In genomic region chr10:12960431-12960898, GRCh38 we compare ENCODE assay signal across 14 cellular contexts. TPM values are rescaled to one million over a fixed set of nuclear protein-coding genes. Genes with fewer than 3 reads are reported as not detected.
DNase-seq lines count a peak whose midpoint lies in the region; ATAC-seq and TF ChIP-seq lines count a peak whose summit lies in the region.
"Had no signal": no experiment of that assay in that cellular context is flagged by ENCODE, and none has a peak within 500 bp of the region (broad histone marks: within the 10 kb centered on the region; RNA-seq: fewer than 3 reads in every experiment).

No MANE protein-coding gene starts in this region.

- H3K4me1 Mint-ChIP-seq in nephron, result peaks cover 49% of the 10 kb centered on the region
- H3K4me1 Mint-ChIP-seq in naive thymus-derived CD8-positive, alpha-beta T cell, result no peaks in the 10 kb centered on the region

- H3K4me3 ChIP-seq in body of pancreas (no peak overlapping the region), transverse colon (peak overlapping the region in 1 of 4 donors; percentile 22), OCI-LY7 (ENCODE audit: low read depth, low read length, poor library complexity, severe bottlenecking) (no peak overlapping the region)

- H2AFZ ChIP-seq in OCI-LY7 (ENCODE audit: low read length), result no peak overlapping the region

- no peaks in the 10 kb centered on the region for H4K20me1 ChIP-seq in OCI-LY7 (ENCODE audit: insufficient read depth, low read length)

- H3K4me3 Mint-ChIP-seq in nephron, result peak overlapping the region in 2 of 3 experiments; percentile 38 to 42
- H3K4me3 Mint-ChIP-seq in naive thymus-derived CD8-positive, alpha-beta T cell, result no peak overlapping the region
- H3K4me3 Mint-ChIP-seq: activated naive CD8-positive, alpha-beta T cell had no signal

- no peaks in the 10 kb centered on the region for H3K27me3 ChIP-seq in body of pancreas
- H3K27me3 ChIP-seq in transverse colon, result no peaks in the 10 kb centered on the region
- H3K27me3 ChIP-seq: neutrophil had no signal

- H3K4me2 ChIP-seq in OCI-LY7 (ENCODE audit: low read length), result no peak overlapping the region

- no peaks in the 10 kb centered on the region for H3K9me2 ChIP-seq in OCI-LY7 (ENCODE audit: insufficient read depth, low read length)

- TF ChIP-seq CTCF in body of pancreas (IDR thresholded peaks at IDR 0.05), result no peak
- no peak for TF ChIP-seq CTCF in nephron (IDR thresholded peaks at IDR 0.05; ENCODE audit: unreplicated experiment in 3 of 3)
- TF ChIP-seq CTCF in transverse colon (IDR thresholded peaks at IDR 0.05), result no peak
- no peak for TF ChIP-seq CTCF in OCI-LY7 (conservative IDR thresholded peaks at IDR 0.05; ENCODE audit: low read length)

- POLR2A ChIA-PET in naive thymus-derived CD8-positive, alpha-beta T cell (lab: Charles Lee), result no interaction called here
- POLR2A ChIA-PET in OCI-LY7 (lab: Charles Lee), result interaction anchor here (0.5 to 1.2 kb wide), 2 partner anchors 12 to 683 kb away, joined by 3 to 6 read pairs; no protein-coding TSS in a partner anchor

- DNase-seq in body of pancreas (peak; percentile 22 to 39 (median 28)), left ventricle myocardium superior (no peak), transverse colon (peak; percentile 60), NCI-H1930 (lab: John Stamatoyannopoulos, UW) (no peak), pons (ENCODE audit: low spot score) (no peak), OCI-LY7 (ENCODE audit: low spot score) (no peak)
- no peak for DNase-seq in naive thymus-derived CD8-positive, alpha-beta T cell
- DNase-seq: activated CD8-positive, alpha-beta memory T cell treated with anti-CD3 and anti-CD28 coated beads, Interleukin-2, amount 50 U/mL, for 4 hours; DND-41; foreskin keratinocyte; Kasumi-1 had no signal

- H3K9me3 ChIP-seq in body of pancreas, result no peaks in the 10 kb centered on the region
- H3K9me3 ChIP-seq in transverse colon, result no peaks in the 10 kb centered on the region
- H3K9me3 ChIP-seq in OCI-LY7 (ENCODE audit: low read length), result no peaks in the 10 kb centered on the region
- H3K9me3 ChIP-seq: neutrophil had no signal

- ATAC-seq in body of pancreas (peak; percentile 50), left ventricle myocardium superior (peak; percentile 60)
- ATAC-seq in naive thymus-derived CD8-positive, alpha-beta T cell, result no peak
- ATAC-seq: foreskin keratinocyte had no signal

- H3K9me3 Mint-ChIP-seq in nephron, result peaks cover 11% of the 10 kb centered on the region
- peaks cover 0 to 13% (median 0%) of the 10 kb centered on the region in 9 donors for H3K9me3 Mint-ChIP-seq in naive thymus-derived CD8-positive, alpha-beta T cell

- H3K27ac Mint-ChIP-seq in nephron, result peak overlapping the region; percentile 54 to 91 (median 89)
- H3K27ac Mint-ChIP-seq in naive thymus-derived CD8-positive, alpha-beta T cell, result no peak overlapping the region
- H3K27ac Mint-ChIP-seq: activated naive CD8-positive, alpha-beta T cell had no signal

- CTCF ChIA-PET in OCI-LY7 (lab: Charles Lee; ENCODE audit: unreplicated experiment), result no interaction called here

- no peak for TF ChIP-seq EP300 in transverse colon (IDR thresholded peaks at IDR 0.05; ENCODE audit: low read depth)

- intact Hi-C loops in body of pancreas (cut with DNase I) (no loop called here), left ventricle myocardium superior (cut with micrococcal nuclease) (no loop called here), transverse colon (cut with DNase I; ENCODE audit: low total_unique reads) (no loop called here), OCI-LY7 (cut with micrococcal nuclease; ENCODE audit: unreplicated experiment) (no loop called here)

- TF ChIP-seq POLR2A in body of pancreas (IDR thresholded peaks at IDR 0.05) (no peak), transverse colon (IDR thresholded peaks at IDR 0.05) (no peak)

- BruUV-seq in OCI-LY7 (replicated peaks; lab: Mats Ljungman, UMichigan), result no TSS peak

- no peaks in the 10 kb centered on the region for H3K36me3 Mint-ChIP-seq in nephron (ENCODE audit: low read depth)
- H3K36me3 Mint-ChIP-seq in naive thymus-derived CD8-positive, alpha-beta T cell, result peaks cover 0 to 10% (median 0%) of the 10 kb centered on the region in 3 donors
- H3K36me3 Mint-ChIP-seq: activated naive CD8-positive, alpha-beta T cell had no signal

- no peaks in the 10 kb centered on the region for H3K27me3 Mint-ChIP-seq in nephron (ENCODE audit: low read depth)
- peaks cover 0 to 19% (median 10%) of the 10 kb centered on the region in 5 donors for H3K27me3 Mint-ChIP-seq in naive thymus-derived CD8-positive, alpha-beta T cell

- in situ Hi-C loops in transverse colon (cut with MboI; ENCODE audit: low pct_ligation_motif_present in 1 of 4, low pct_unique_long_range_greater_than_20kb in 1 of 4, low sequenced_read_pairs in 3 of 4), result no loop called here

- no peaks in the 10 kb centered on the region for H3K79me2 ChIP-seq in OCI-LY7 (ENCODE audit: insufficient read depth, low read depth, low read length)

- H3K27ac ChIP-seq in body of pancreas, result no peak overlapping the region
- H3K27ac ChIP-seq in transverse colon, result peak overlapping the region in 3 of 4 donors; percentile 11 to 34 (median 22)
- no peak overlapping the region for H3K27ac ChIP-seq in OCI-LY7 (ENCODE audit: low read depth, low read length, poor library complexity, severe bottlenecking)
- H3K27ac ChIP-seq: foreskin keratinocyte, neutrophil had no signal

- 0 to 11% methylated on average over 8 to 13 of the region's 13 CpGs for WGBS in body of pancreas, 2 donors
- WGBS in transverse colon (ENCODE audit: low coverage in 1 of 2), 2 donors, result 33 to 39% methylated on average over 6 to 13 of the region's 13 CpGs

- peaks cover 12% of the 10 kb centered on the region for H3K4me1 ChIP-seq in body of pancreas
- H3K4me1 ChIP-seq in transverse colon, result peaks cover 0 to 25% (median 13%) of the 10 kb centered on the region in 4 donors
- H3K4me1 ChIP-seq in OCI-LY7 (ENCODE audit: insufficient read depth, low read length, poor library complexity, severe bottlenecking), result no peaks in the 10 kb centered on the region
- H3K4me1 ChIP-seq: foreskin keratinocyte had no signal

- H3K36me3 ChIP-seq in body of pancreas (replicated peaks in 1 of 2; ENCODE audit: insufficient read depth in 1 of 2, low read depth in 2 of 2), result no peaks in the 10 kb centered on the region
- no peaks in the 10 kb centered on the region for H3K36me3 ChIP-seq in transverse colon
- H3K36me3 ChIP-seq in OCI-LY7 (ENCODE audit: insufficient read depth, low read length), result no peaks in the 10 kb centered on the region
- H3K36me3 ChIP-seq: neutrophil had no signal

RNA-seq across cellular contexts. Expression of gene CCDC3, which starts 41.0 kb away (rescaled TPM):
- total RNA-seq in body of pancreas, result 10 to 100 TPM in 1 of 2 donors, 1 to 10 TPM in 1; 2.1 to 17.1 TPM
- 2.4 TPM for total RNA-seq in left ventricle myocardium superior
- 1 to 10 TPM in 2 of 4 donors, under 1 TPM in 2; 0.75 to 2.2 (median 1.3) TPM for total RNA-seq in transverse colon
- total RNA-seq in naive thymus-derived CD8-positive, alpha-beta T cell, result under 1 TPM in 1 of 2 experiments, not detected in 1; 0.10 TPM
- not detected for polyA plus RNA-seq in naive thymus-derived CD8-positive, alpha-beta T cell
- total RNA-seq in OCI-LY7 (2014; rRNA removed; shearing (Covaris generic)), result not detected in 2 replicates
- not detected in 2 replicates for total RNA-seq in OCI-LY7 (2022)

Comparison
In these comparisons a context has a peak if more than half of its experiments do, and no peak if none do; other contexts are left out.
1. ATAC-seq: peak in body of pancreas (single experiment) and left ventricle myocardium superior (single experiment); none in naive thymus-derived CD8-positive, alpha-beta T cell (0 of 2).
2. DNase-seq: peak in body of pancreas (4 of 4) and transverse colon (single experiment); none in left ventricle myocardium superior (single experiment), naive thymus-derived CD8-positive, alpha-beta T cell (0 of 10), NCI-H1930 (0 of 2), pons (single experiment) and OCI-LY7 (single experiment).
3. H3K27ac ChIP-seq: peak in transverse colon (3 of 4); none in body of pancreas (0 of 4) and OCI-LY7 (single experiment).
4. H3K27ac Mint-ChIP-seq: peak in nephron (3 of 3); none in naive thymus-derived CD8-positive, alpha-beta T cell (0 of 10).
5. H3K4me3 Mint-ChIP-seq: peak in nephron (2 of 3); none in naive thymus-derived CD8-positive, alpha-beta T cell (0 of 10).